15 cellular contexts compared by ENCODE assay signal in the genomic region with DNA sequence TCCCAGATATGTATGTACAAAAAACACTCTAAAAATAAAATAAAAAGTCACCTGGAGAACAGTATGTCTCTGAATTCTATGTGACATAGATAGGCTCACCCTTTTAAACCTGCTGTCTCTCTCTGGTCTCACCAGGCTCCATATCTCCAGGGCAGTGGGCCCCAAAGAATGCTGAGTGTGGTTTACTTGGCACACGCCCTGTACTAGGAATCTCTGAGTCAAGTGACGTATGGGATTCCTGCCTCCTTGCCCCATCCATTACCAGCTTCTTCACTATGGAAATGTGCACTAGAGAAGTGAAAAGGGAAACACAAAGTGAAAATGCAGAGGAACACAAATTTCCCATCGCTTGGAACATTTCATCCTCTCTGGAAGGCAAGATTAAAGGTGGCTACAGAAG.
DNase-seq lines count a peak whose midpoint lies in the region; ATAC-seq and FAIRE-seq lines count a peak whose summit lies in the region.
"Had no signal": no experiment of that assay in that cellular context is flagged by ENCODE, and none has a peak within 500 bp of the region (broad histone marks: within the 10 kb centered on the region; RNA-seq: fewer than 3 reads in every experiment).

No MANE protein-coding gene starts in this region.

- FAIRE-seq in RCC 7860 (lab: Jason Lieb, UNC): peak; percentile 90
- FAIRE-seq: D721Med, K562 had no signal

- ATAC-seq in GM18867 (IDR thresholded peaks at IDR 0.05; ENCODE audit: unreplicated experiment) (no peak), GM18502 (IDR thresholded peaks at IDR 0.05; ENCODE audit: poor library complexity, unreplicated experiment) (no peak)
- ATAC-seq: K562; natural killer cell treated with Interleukin-12 subunit alpha and Interleukin-12 subunit beta and Interleukin-15 and Interleukin-18, amount 100 ng/mL, for 72 hours had no signal

- DNase-seq in ELR (ENCODE audit: low read depth): peak; percentile 30
- peak; percentile 83 for DNase-seq in RCC 7860 (ENCODE audit: low spot score)
- DNase-seq in epithelial cell of prostate (ENCODE audit: low read depth, low spot score): peak; percentile 14
- peak; percentile 80 for DNase-seq in renal cortical epithelial cell (ENCODE audit: low read depth)
- no peak for DNase-seq in DMS 273 treated with DMSO at 0.1 percent for 48 hours (lab: John Stamatoyannopoulos, UW)
- no peak for DNase-seq in medulla oblongata (ENCODE audit: extremely low spot score)
- DNase-seq: activated CD4-positive, alpha-beta memory T cell treated with anti-CD3 and anti-CD28 coated beads, Interleukin-2, amount 10 ng/mL, durations not matched to agents 7 days and 5 days; esophagus squamous epithelium; H9; NCI-H345 had no signal

- no peak overlapping the region for H3K27ac ChIP-seq in epithelial cell of prostate
- H3K27ac ChIP-seq: esophagus squamous epithelium had no signal

Comparison
In these comparisons a context has a peak if more than half of its experiments do, and no peak if none do; other contexts are left out.
1. DNase-seq: peak in ELR (single experiment), RCC 7860 (single experiment), epithelial cell of prostate (single experiment) and renal cortical epithelial cell (single experiment); none in DMS 273 treated with DMSO at 0.1 percent for 48 hours (single experiment) and medulla oblongata (single experiment).